Comparison of ENCODE assay signal across 14 cellular contexts in genomic region chr2:42974303-42974696, GRCh38.
DNase-seq lines count a peak whose midpoint lies in the region; ATAC-seq and TF ChIP-seq lines count a peak whose summit lies in the region.
"Had no signal": no experiment of that assay in that cellular context is flagged by ENCODE, and none has a peak within 500 bp of the region (broad histone marks: within the 10 kb centered on the region; RNA-seq: fewer than 3 reads in every experiment).

No MANE protein-coding gene starts in this region.

- ATAC-seq in T-helper 17 cell (no peak), gastroesophageal sphincter (no peak), HG03135 (IDR thresholded peaks at IDR 0.05; ENCODE audit: unreplicated experiment) (no peak)
- no peak for ATAC-seq in CD4-positive, alpha-beta T cell (ENCODE audit: poor library complexity)
- ATAC-seq: activated CD8-positive, alpha-beta memory T cell treated with anti-CD3 and anti-CD28 coated beads, Interleukin-2, amount 10 ng/mL, durations not matched to agents 7 days and 5 days had no signal

- peaks cover 8% of the 10 kb centered on the region for H3F3A ChIP-seq in MM.1S (ENCODE audit: insufficient read depth, low read length)

- H3K4me3 ChIP-seq in ACC112 (ENCODE audit: low read depth, low read length) (no peak overlapping the region), gastroesophageal sphincter (no peak overlapping the region), ovary (no peak overlapping the region), MM.1S (ENCODE audit: low read length) (no peak overlapping the region)
- H3K4me3 ChIP-seq: SJSA1 had no signal

- H3K36me3 ChIP-seq in ACC112 (ENCODE audit: insufficient read depth, low read length) (no peaks in the 10 kb centered on the region), gastroesophageal sphincter (no peaks in the 10 kb centered on the region), ovary (no peaks in the 10 kb centered on the region), MM.1S (replicated peaks; ENCODE audit: insufficient read depth, low read length) (no peaks in the 10 kb centered on the region)
- H3K36me3 ChIP-seq: SJSA1 had no signal

- H3K4me3 Mint-ChIP-seq in T-helper 17 cell: no peak overlapping the region
- H3K4me3 Mint-ChIP-seq in CD4-positive, alpha-beta T cell: no peak overlapping the region
- H3K4me3 Mint-ChIP-seq: activated CD8-positive, alpha-beta memory T cell treated with anti-CD3 and anti-CD28 coated beads, Interleukin-2, amount 10 ng/mL, durations not matched to agents 7 days and 5 days had no signal

- CTCF ChIA-PET in CD4-positive, alpha-beta T cell (lab: Charles Lee): interaction anchor here (1.3 to 1.9 kb wide), 5 partner anchors 153 to 510 kb away, joined by 3 to 11 read pairs (median 4); no protein-coding TSS in a partner anchor

- peak overlapping the region; percentile 68 for H3K27ac Mint-ChIP-seq in T-helper 17 cell
- no peak overlapping the region for H3K27ac Mint-ChIP-seq in CD4-positive, alpha-beta T cell
- H3K27ac Mint-ChIP-seq: activated CD8-positive, alpha-beta memory T cell treated with anti-CD3 and anti-CD28 coated beads, Interleukin-2, amount 10 ng/mL, durations not matched to agents 7 days and 5 days had no signal

- 79 to 100% methylated on average over 1 to 2 of the region's 2 CpGs for WGBS in gastroesophageal sphincter (ENCODE audit: low coverage in 1 of 2), 2 donors
- whole genome bisulfite sequencing in ovary, 3 donors: 31 to 50% (median 43%) methylated on average over 2 of the region's 2 CpGs

- H3K27me3 ChIP-seq in ACC112 (ENCODE audit: insufficient read depth, low read length) (no peaks in the 10 kb centered on the region), gastroesophageal sphincter (no peaks in the 10 kb centered on the region), ovary (no peaks in the 10 kb centered on the region), MM.1S (replicated peaks; ENCODE audit: insufficient read depth, low read length) (no peaks in the 10 kb centered on the region)
- H3K27me3 ChIP-seq in CD4-positive, alpha-beta T cell (ENCODE audit: control insufficient read depth, insufficient read depth, low read length): no peaks in the 10 kb centered on the region
- H3K27me3 ChIP-seq: SJSA1 had no signal

- peaks cover 29% of the 10 kb centered on the region for H3K4me1 ChIP-seq in ACC112 (ENCODE audit: control insufficient read depth, insufficient read depth, low read length, unreplicated experiment)
- peaks cover 0 to 31% (median 20%) of the 10 kb centered on the region in 3 donors for H3K4me1 ChIP-seq in gastroesophageal sphincter
- H3K4me1 ChIP-seq in ovary (ENCODE audit: insufficient read depth): peaks cover 20% of the 10 kb centered on the region
- H3K4me1 ChIP-seq in MM.1S (ENCODE audit: low read length): peaks cover 13% of the 10 kb centered on the region

- H3K9ac ChIP-seq in MM.1S (ENCODE audit: low read length): no peak overlapping the region
- H3K9ac ChIP-seq: KMS-11 had no signal

- H3K79me2 ChIP-seq in ACC112 (ENCODE audit: control insufficient read depth, insufficient read depth, low read length, unreplicated experiment) (no peaks in the 10 kb centered on the region), MM.1S (ENCODE audit: low read length) (no peaks in the 10 kb centered on the region)

- DNase-seq in T-helper 17 cell (no peak), ovary (peak in 4 of 5 donors; percentile 22 to 35 (median 27)), AG08396 (ENCODE audit: low spot score) (no peak), MM.1S (no peak)
- DNase-seq in CD4-positive, alpha-beta T cell: no peak
- DNase-seq: NCI-H2029 had no signal

- POLR2A ChIA-PET in CD4-positive, alpha-beta T cell (lab: Charles Lee): interaction anchor here (1.4 to 2.5 kb wide), 2 partner anchors 250 to 255 kb away, joined by 3 to 15 read pairs; no protein-coding TSS in a partner anchor

- peaks cover 11% of the 10 kb centered on the region for H3K27me3 Mint-ChIP-seq in T-helper 17 cell
- no peaks in the 10 kb centered on the region for H3K27me3 Mint-ChIP-seq in CD4-positive, alpha-beta T cell
- H3K27me3 Mint-ChIP-seq: activated CD8-positive, alpha-beta memory T cell treated with anti-CD3 and anti-CD28 coated beads, Interleukin-2, amount 10 ng/mL, durations not matched to agents 7 days and 5 days had no signal

- H3K4me1 Mint-ChIP-seq in T-helper 17 cell: peaks cover 13% of the 10 kb centered on the region
- peaks cover 9% of the 10 kb centered on the region for H3K4me1 Mint-ChIP-seq in CD4-positive, alpha-beta T cell (ENCODE audit: low read depth)

- H3K36me3 Mint-ChIP-seq in T-helper 17 cell (ENCODE audit: low read depth): no peaks in the 10 kb centered on the region
- no peaks in the 10 kb centered on the region for H3K36me3 Mint-ChIP-seq in CD4-positive, alpha-beta T cell (ENCODE audit: low read depth)
- H3K36me3 Mint-ChIP-seq: activated CD8-positive, alpha-beta memory T cell treated with anti-CD3 and anti-CD28 coated beads, Interleukin-2, amount 10 ng/mL, durations not matched to agents 7 days and 5 days; activated naive CD4-positive, alpha-beta T cell treated with anti-CD3 and anti-CD28 coated beads, Interleukin-2, amount 50 U/mL, for 72 hours; naive thymus-derived CD4-positive, alpha-beta T cell had no signal

- no peaks in the 10 kb centered on the region for H3K9me3 Mint-ChIP-seq in CD4-positive, alpha-beta T cell
- H3K9me3 Mint-ChIP-seq: activated naive CD4-positive, alpha-beta T cell treated with anti-CD3 and anti-CD28 coated beads, Interleukin-2, amount 50 U/mL, for 72 hours; naive thymus-derived CD4-positive, alpha-beta T cell had no signal

- H3K27ac ChIP-seq in ACC112 (ENCODE audit: low read depth, low read length) (no peak overlapping the region), gastroesophageal sphincter (peak overlapping the region in 3 of 4 donors; percentile 39 to 73 (median 58)), ovary (peak overlapping the region; percentile 64 to 90), MM.1S (ENCODE audit: low read length) (no peak overlapping the region)
- H3K27ac ChIP-seq in CD4-positive, alpha-beta T cell (ENCODE audit: low read depth, low read length): no peak overlapping the region
- H3K27ac ChIP-seq: KMS-11, SJSA1 had no signal

- intact Hi-C loops in ovary (cut with DNase I): loop anchor here (2.0 to 10.0 kb wide), 6 partner anchors 51 to 511 kb away; partner anchors contain the start of gene ZFP36L2 (in 1 of the 4)
- intact Hi-C loops in CD4-positive, alpha-beta T cell (cut with DNase I, micrococcal nuclease): loop anchor here (2.0 to 10.0 kb wide), 3 partner anchors 151 to 257 kb away; no protein-coding TSS in a partner anchor

- H3K4me2 ChIP-seq in MM.1S (ENCODE audit: low read depth, low read length): no peak overlapping the region
- H3K4me2 ChIP-seq: KMS-11 had no signal

- H2AFZ ChIP-seq in ACC112 (ENCODE audit: low read length, unreplicated experiment) (peak overlapping the region; percentile 68), MM.1S (ENCODE audit: low read length) (no peak overlapping the region)

- H3K9me3 ChIP-seq in T-helper 17 cell (ENCODE audit: control insufficient read depth, low read length, poor library complexity, severe bottlenecking) (no peaks in the 10 kb centered on the region), gastroesophageal sphincter (peaks cover 0 to 6% (median 0%) of the 10 kb centered on the region in 3 donors), ovary (no peaks in the 10 kb centered on the region), MM.1S (replicated peaks; ENCODE audit: insufficient read depth, low read length) (no peaks in the 10 kb centered on the region)
- H3K9me3 ChIP-seq in CD4-positive, alpha-beta T cell (ENCODE audit: control insufficient read depth, low read length): no peaks in the 10 kb centered on the region
- H3K9me3 ChIP-seq: SJSA1 had no signal

- H4K20me1 ChIP-seq in MM.1S (ENCODE audit: insufficient read depth, low read length): no peaks in the 10 kb centered on the region

- TF ChIP-seq POLR2A in gastroesophageal sphincter (IDR thresholded peaks at IDR 0.05) (no peak), ovary (IDR thresholded peaks at IDR 0.05) (no peak)

- TF ChIP-seq CTCF in gastroesophageal sphincter (IDR thresholded peaks at IDR 0.05) (no peak), ovary (IDR thresholded peaks at IDR 0.05) (no peak), MM.1S (IDR thresholded peaks at IDR 0.05; ENCODE audit: low read length) (no peak)
- TF ChIP-seq CTCF in CD4-positive, alpha-beta T cell (IDR thresholded peaks at IDR 0.05): no peak

- TF ChIP-seq EP300 in gastroesophageal sphincter (IDR thresholded peaks at IDR 0.05) (no peak), ovary (IDR thresholded peaks at IDR 0.05) (no peak)

- no peaks in the 10 kb centered on the region for H3K9me2 ChIP-seq in MM.1S (replicated peaks; ENCODE audit: insufficient read depth, low read length)

Comparison
In these comparisons a context has a peak if more than half of its experiments do, and no peak if none do; other contexts are left out.
1. H3K27ac ChIP-seq: peak in gastroesophageal sphincter (3 of 4) and ovary (2 of 2); none in ACC112 (single experiment), CD4-positive, alpha-beta T cell (single experiment) and MM.1S (single experiment).
2. DNase-seq: peak in ovary (4 of 5); none in T-helper 17 cell (0 of 3), CD4-positive, alpha-beta T cell (0 of 10), AG08396 (single experiment) and MM.1S (single experiment).